1 cellular context compared by ENCODE assay signal in the genomic region with DNA sequence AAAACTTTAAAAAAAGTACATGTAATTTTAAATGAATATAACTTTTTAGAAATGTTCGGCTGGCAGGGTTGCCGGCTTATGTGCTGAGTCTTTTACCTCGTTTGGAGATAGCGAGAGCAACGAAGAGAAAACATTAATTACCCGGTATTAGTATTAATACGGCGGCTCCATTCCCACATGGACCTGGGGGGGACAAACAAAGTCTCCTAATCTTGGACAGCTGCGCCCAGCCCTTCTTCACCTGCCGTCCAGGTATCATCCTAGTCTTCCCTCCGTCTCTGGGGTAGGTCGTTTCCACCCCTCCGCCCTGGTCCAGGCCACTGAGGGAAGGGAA.
TF ChIP-seq lines count a peak whose summit lies in the region.

No MANE protein-coding gene starts in this region.

TF ChIP-seq in A549, 52 proteins besides CTCF, POLR2A, EP300 and RAD21 (continued from another document):
- TF ChIP-seq, protein P1, sequence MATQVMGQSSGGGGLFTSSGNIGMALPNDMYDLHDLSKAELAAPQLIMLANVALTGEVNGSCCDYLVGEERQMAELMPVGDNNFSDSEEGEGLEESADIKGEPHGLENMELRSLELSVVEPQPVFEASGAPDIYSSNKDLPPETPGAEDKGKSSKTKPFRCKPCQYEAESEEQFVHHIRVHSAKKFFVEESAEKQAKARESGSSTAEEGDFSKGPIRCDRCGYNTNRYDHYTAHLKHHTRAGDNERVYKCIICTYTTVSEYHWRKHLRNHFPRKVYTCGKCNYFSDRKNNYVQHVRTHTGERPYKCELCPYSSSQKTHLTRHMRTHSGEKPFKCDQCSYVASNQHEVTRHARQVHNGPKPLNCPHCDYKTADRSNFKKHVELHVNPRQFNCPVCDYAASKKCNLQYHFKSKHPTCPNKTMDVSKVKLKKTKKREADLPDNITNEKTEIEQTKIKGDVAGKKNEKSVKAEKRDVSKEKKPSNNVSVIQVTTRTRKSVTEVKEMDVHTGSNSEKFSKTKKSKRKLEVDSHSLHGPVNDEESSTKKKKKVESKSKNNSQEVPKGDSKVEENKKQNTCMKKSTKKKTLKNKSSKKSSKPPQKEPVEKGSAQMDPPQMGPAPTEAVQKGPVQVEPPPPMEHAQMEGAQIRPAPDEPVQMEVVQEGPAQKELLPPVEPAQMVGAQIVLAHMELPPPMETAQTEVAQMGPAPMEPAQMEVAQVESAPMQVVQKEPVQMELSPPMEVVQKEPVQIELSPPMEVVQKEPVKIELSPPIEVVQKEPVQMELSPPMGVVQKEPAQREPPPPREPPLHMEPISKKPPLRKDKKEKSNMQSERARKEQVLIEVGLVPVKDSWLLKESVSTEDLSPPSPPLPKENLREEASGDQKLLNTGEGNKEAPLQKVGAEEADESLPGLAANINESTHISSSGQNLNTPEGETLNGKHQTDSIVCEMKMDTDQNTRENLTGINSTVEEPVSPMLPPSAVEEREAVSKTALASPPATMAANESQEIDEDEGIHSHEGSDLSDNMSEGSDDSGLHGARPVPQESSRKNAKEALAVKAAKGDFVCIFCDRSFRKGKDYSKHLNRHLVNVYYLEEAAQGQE (IDR thresholded peaks at IDR 0.05) = no peak
- peak; percentile 62; the same call in 1 of the 2 replicates for TF ChIP-seq MAX (IDR thresholded peaks at IDR 0.05)
- TF ChIP-seq CEBPB (IDR thresholded peaks at IDR 0.05) = no peak
- TF ChIP-seq FOXS1 (CRISPR knock-in tag; IDR thresholded peaks at IDR 0.05) = no peak
